In genomic region chr16:27268376-27269299, GRCh38 we compare ENCODE assay signal across 1 cellular context.
TF ChIP-seq lines count a peak whose summit lies in the region.

Gene NSMCE1, minus strand, starts transcription at chr16:27268772. Its CDS starts 11,202 bp downstream, at chr16:27257570.

TF ChIP-seq in HepG2, 621 proteins besides CTCF, POLR2A, EP300 and RAD21 (continued from another document and continues in another):
- TF ChIP-seq ZBTB2 (CRISPR knock-in tag; IDR thresholded peaks at IDR 0.05; ENCODE audit: low read depth): no peak; the same call in 1 of the 2 replicates
- no peak for TF ChIP-seq NFIB (CRISPR knock-in tag; IDR thresholded peaks at IDR 0.05; ENCODE audit: borderline replicate concordance)
- no peak for TF ChIP-seq CHCHD3 (CRISPR knock-in tag; IDR thresholded peaks at IDR 0.05)
- TF ChIP-seq TIGD3 (CRISPR knock-in tag; IDR thresholded peaks at IDR 0.05; ENCODE audit: borderline replicate concordance): peak; percentile 80; the same call in 1 of the 2 replicates
- TF ChIP-seq ZNF142 (CRISPR knock-in tag; IDR thresholded peaks at IDR 0.05): no peak
- no peak for TF ChIP-seq NCOA5 (CRISPR knock-in tag; IDR thresholded peaks at IDR 0.05)
- peak; percentile 28; the same call in 1 of the 2 replicates for TF ChIP-seq HNF4A (CRISPR knock-in tag; IDR thresholded peaks at IDR 0.05)
- peak; percentile 84 for TF ChIP-seq MXD3 (CRISPR knock-in tag; IDR thresholded peaks at IDR 0.05)
- TF ChIP-seq ZBTB42 (CRISPR knock-in tag; IDR thresholded peaks at IDR 0.05): peak; percentile 73
- peak; percentile 81 for TF ChIP-seq ZNF18 (CRISPR knock-in tag; IDR thresholded peaks at IDR 0.05; ENCODE audit: insufficient replicate concordance)
- 0 out of 2 replicates have a peak, but pooled peaks have one; percentile 21 for TF ChIP-seq FOXM1 (CRISPR knock-in tag; IDR thresholded peaks at IDR 0.05)
- no peak for TF ChIP-seq NCOA1 (CRISPR knock-in tag; IDR thresholded peaks at IDR 0.05)
- TF ChIP-seq XBP1 (CRISPR knock-in tag; IDR thresholded peaks at IDR 0.05): no peak
- peak; percentile 37 for TF ChIP-seq ZNF407 (CRISPR knock-in tag; IDR thresholded peaks at IDR 0.05; ENCODE audit: not compliant biosample characterization)
- TF ChIP-seq AGO2 (optimal IDR thresholded peaks at IDR 0.05; ENCODE audit: low read depth, low read length): peak; percentile 56
- 0 out of 2 replicates have a peak, but pooled peaks have one; percentile 48 for TF ChIP-seq ZNF556 (CRISPR knock-in tag; IDR thresholded peaks at IDR 0.05; ENCODE audit: borderline replicate concordance)
- TF ChIP-seq ZFX (CRISPR knock-in tag; IDR thresholded peaks at IDR 0.05; ENCODE audit: low read depth): peak; percentile 98
- peak; percentile 78 for TF ChIP-seq ZNF414 (CRISPR knock-in tag; IDR thresholded peaks at IDR 0.05)
- no peak; the same call in 1 of the 2 replicates for TF ChIP-seq FOXJ3 (CRISPR knock-in tag; IDR thresholded peaks at IDR 0.05; ENCODE audit: borderline replicate concordance)
- peak; percentile 69 for TF ChIP-seq FOSL2 (CRISPR knock-in tag; IDR thresholded peaks at IDR 0.05)
- no peak for TF ChIP-seq KAT2B (IDR thresholded peaks at IDR 0.05; ENCODE audit: borderline replicate concordance, low read depth, low read length)
- no peak for TF ChIP-seq STAT5B (CRISPR knock-in tag; IDR thresholded peaks at IDR 0.05)
- 0 out of 2 replicates have a peak, but pooled peaks have one; percentile 83 for TF ChIP-seq MAF1 (CRISPR knock-in tag; IDR thresholded peaks at IDR 0.05; ENCODE audit: borderline replicate concordance)
- no peak; the same call in 1 of the 2 replicates for TF ChIP-seq ARID2 (CRISPR knock-in tag; IDR thresholded peaks at IDR 0.05; ENCODE audit: borderline replicate concordance)
- peak; percentile 38; the same call in 1 of the 2 replicates for TF ChIP-seq ZNF773 (CRISPR knock-in tag; IDR thresholded peaks at IDR 0.05; ENCODE audit: borderline replicate concordance)
- no peak for TF ChIP-seq EED (CRISPR knock-in tag; IDR thresholded peaks at IDR 0.05)
- TF ChIP-seq IRX3 (CRISPR knock-in tag; IDR thresholded peaks at IDR 0.05; ENCODE audit: borderline replicate concordance, low read depth): 0 out of 2 replicates have a peak, but pooled peaks have one; percentile 39
- peak; percentile 87 for TF ChIP-seq ZNF574 (CRISPR knock-in tag; IDR thresholded peaks at IDR 0.05)
- no peak for TF ChIP-seq KDM6A (CRISPR knock-in tag; IDR thresholded peaks at IDR 0.05; ENCODE audit: low read depth)
- peak; percentile 94 for TF ChIP-seq NFYB (CRISPR knock-in tag; IDR thresholded peaks at IDR 0.05)
- TF ChIP-seq DDIT3 (CRISPR knock-in tag; IDR thresholded peaks at IDR 0.05): no peak
- no peak for TF ChIP-seq TAF15 (IDR thresholded peaks at IDR 0.05; ENCODE audit: low read depth, low read length, poor library complexity, severe bottlenecking)
- peak; percentile 85 for TF ChIP-seq SAP130 (CRISPR knock-in tag; IDR thresholded peaks at IDR 0.05; ENCODE audit: low read depth)
- no peak for TF ChIP-seq HDAC6 (IDR thresholded peaks at IDR 0.05; ENCODE audit: low read depth, low read length)
- 0 out of 2 replicates have a peak, but pooled peaks have one; percentile 61 for TF ChIP-seq RFXANK (CRISPR knock-in tag; IDR thresholded peaks at IDR 0.05)
